In the genomic region with DNA sequence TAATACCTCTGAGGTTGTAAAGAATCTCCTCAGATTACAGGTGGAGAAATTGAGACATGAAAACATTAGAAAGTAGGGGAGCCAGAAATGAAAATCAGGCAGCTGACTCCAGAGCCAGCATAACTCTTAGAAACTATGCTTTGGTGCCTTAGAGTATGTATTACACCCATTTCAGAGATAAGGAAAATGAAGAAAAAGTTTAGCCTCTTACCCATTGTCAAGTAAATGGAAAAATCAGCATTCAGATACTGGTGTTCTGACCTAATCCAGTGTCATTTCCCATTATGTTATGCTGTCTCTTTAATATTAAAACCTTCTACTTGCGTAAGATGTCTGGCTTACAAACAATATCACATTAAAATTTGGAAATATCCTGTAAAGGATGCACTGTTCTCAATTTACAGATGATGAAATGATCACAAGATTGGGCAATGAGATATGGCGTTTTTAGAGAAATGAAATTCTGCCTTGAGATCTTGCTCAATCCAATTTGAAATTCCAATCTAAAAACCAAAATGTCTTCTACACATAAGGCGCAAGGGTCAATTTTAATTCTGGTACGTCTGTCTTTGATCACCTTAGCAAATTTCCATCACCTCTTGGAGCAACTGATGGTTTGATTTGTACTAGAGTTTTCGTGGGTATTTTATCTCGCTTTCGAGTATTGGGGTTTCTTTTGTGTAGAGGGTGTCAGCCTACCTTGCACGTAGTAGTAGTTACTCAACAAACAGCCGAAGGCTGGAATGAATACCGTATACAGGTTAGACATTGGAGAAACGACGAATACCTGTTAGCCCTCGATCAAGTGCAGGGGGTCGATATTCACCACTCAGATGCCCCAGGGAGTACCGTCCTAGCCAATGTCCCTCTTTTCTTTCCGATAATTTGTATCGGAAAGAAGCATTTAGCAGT, we compare ENCODE assay signal across 8 cellular contexts. TPM values are rescaled to one million over a fixed set of nuclear protein-coding genes. Genes with fewer than 3 reads are reported as not detected.
DNase-seq lines count a peak whose midpoint lies in the region; ATAC-seq lines count a peak whose summit lies in the region.

No MANE protein-coding gene starts in this region.

- peak overlapping the region; percentile 61 to 86 (median 74) for H3K4me3 ChIP-seq in BLaER1 treated with 17β-estradiol and CSF1 and Interleukin-3, amounts not matched to agents 10 nM and 100 nM
- H3K4me3 ChIP-seq in iPS-20b (ENCODE audit: low read length): peak overlapping the region; percentile 90

- peak overlapping the region; percentile 74 to 94 (median 87) for H3K4me2 ChIP-seq in BLaER1 treated with 17β-estradiol and CSF1 and Interleukin-3, amounts not matched to agents 10 nM and 100 nM

- H4K20me1 ChIP-seq in BLaER1 treated with 17β-estradiol and CSF1 and Interleukin-3, amounts not matched to agents 10 nM and 100 nM: peaks cover 0 to 3% (median 0%) of the 10 kb centered on the region in 11 experiments; a peak in 3 of 22 replicates

- DNase-seq in stimulated activated effector memory CD8-positive, alpha-beta T cell treated with anti-CD3 and anti-CD28 coated beads, Interleukin-12 subunit alpha, Interleukin-12 subunit beta, amount 100 ng/mL, for 72 hours (ENCODE audit: low spot score in 2 of 2): no peak
- DNase-seq in GM19240 (ENCODE audit: insufficient read length, low spot score): no peak
- no peak for DNase-seq in activated CD8-positive, alpha-beta memory T cell treated with anti-CD3 and anti-CD28 coated beads for 24 hours

- peak overlapping the region; percentile 91 to 99 (median 97) for H3K4me3 Mint-ChIP-seq in IgD-negative memory B cell
- peak overlapping the region; percentile 90 for H3K4me3 Mint-ChIP-seq in stimulated activated effector memory CD8-positive, alpha-beta T cell treated with anti-CD3 and anti-CD28 coated beads, Interleukin-12 subunit alpha, Interleukin-12 subunit beta, amount 100 ng/mL, for 72 hours

- peaks cover 32 to 36% (median 33%) of the 10 kb centered on the region in 3 donors for H3K4me1 Mint-ChIP-seq in IgD-negative memory B cell
- H3K4me1 Mint-ChIP-seq in stimulated activated effector memory CD8-positive, alpha-beta T cell treated with anti-CD3 and anti-CD28 coated beads, Interleukin-12 subunit alpha, Interleukin-12 subunit beta, amount 100 ng/mL, for 72 hours: peaks cover 51% of the 10 kb centered on the region

- H3K36me3 ChIP-seq in BLaER1 treated with 17β-estradiol and CSF1 and Interleukin-3, amounts not matched to agents 10 nM and 100 nM: peaks cover 10 to 25% (median 16%) of the 10 kb centered on the region in 11 experiments
- H3K36me3 ChIP-seq in iPS-20b (ENCODE audit: insufficient read depth, low read depth, low read length): no peaks in the 10 kb centered on the region

- peaks cover 0 to 4% (median 0%) of the 10 kb centered on the region in 3 donors for H3K9me3 Mint-ChIP-seq in IgD-negative memory B cell
- H3K9me3 Mint-ChIP-seq in stimulated activated effector memory CD8-positive, alpha-beta T cell treated with anti-CD3 and anti-CD28 coated beads, Interleukin-12 subunit alpha, Interleukin-12 subunit beta, amount 100 ng/mL, for 72 hours: peaks cover 2% of the 10 kb centered on the region

- WGBS in adipose tissue, 3 donors: 16 to 18% (median 16%) methylated on average over 17 of the region's 17 CpGs

- no peaks in the 10 kb centered on the region for H3K27me3 Mint-ChIP-seq in IgD-negative memory B cell

- peaks cover 8% of the 10 kb centered on the region for H3K36me3 Mint-ChIP-seq in IgD-negative memory B cell
- peaks cover 37% of the 10 kb centered on the region for H3K36me3 Mint-ChIP-seq in stimulated activated effector memory CD8-positive, alpha-beta T cell treated with anti-CD3 and anti-CD28 coated beads, Interleukin-12 subunit alpha, Interleukin-12 subunit beta, amount 100 ng/mL, for 72 hours

- peak overlapping the region; percentile 97 to 100 (median 99) for H3K27ac ChIP-seq in BLaER1 treated with 17β-estradiol and CSF1 and Interleukin-3, amounts not matched to agents 10 nM and 100 nM
- H3K27ac ChIP-seq in adipose tissue (ENCODE audit: low read depth, low read length): peak overlapping the region; percentile 100
- no peak overlapping the region for H3K27ac ChIP-seq in iPS-20b (ENCODE audit: low read length)

- H3K9me3 ChIP-seq in BLaER1 treated with 17β-estradiol and CSF1 and Interleukin-3, amounts not matched to agents 10 nM and 100 nM (replicated peaks in 1 of 11): peaks cover 12 to 29% (median 23%) of the 10 kb centered on the region in 11 experiments
- no peaks in the 10 kb centered on the region for H3K9me3 ChIP-seq in iPS-20b (ENCODE audit: insufficient read depth, low read depth, low read length)

- H3K27me3 ChIP-seq in BLaER1 treated with 17β-estradiol and CSF1 and Interleukin-3, amounts not matched to agents 10 nM and 100 nM: no peaks in the 10 kb centered on the region
- H3K27me3 ChIP-seq in iPS-20b (ENCODE audit: insufficient read depth, low read length): no peaks in the 10 kb centered on the region

- peak; percentile 11 for ATAC-seq in stimulated activated effector memory CD8-positive, alpha-beta T cell treated with anti-CD3 and anti-CD28 coated beads, Interleukin-12 subunit alpha, Interleukin-12 subunit beta, amount 100 ng/mL, for 72 hours
- ATAC-seq in GM21737 (IDR thresholded peaks at IDR 0.05; ENCODE audit: unreplicated experiment): no peak

- peak overlapping the region; percentile 97 to 99 (median 99) for H3K27ac Mint-ChIP-seq in IgD-negative memory B cell
- H3K27ac Mint-ChIP-seq in stimulated activated effector memory CD8-positive, alpha-beta T cell treated with anti-CD3 and anti-CD28 coated beads, Interleukin-12 subunit alpha, Interleukin-12 subunit beta, amount 100 ng/mL, for 72 hours: peak overlapping the region; percentile 99

- peaks cover 16 to 49% (median 35%) of the 10 kb centered on the region in 10 experiments for H3K4me1 ChIP-seq in BLaER1 treated with 17β-estradiol and CSF1 and Interleukin-3, amounts not matched to agents 10 nM and 100 nM
- peaks cover 9% of the 10 kb centered on the region for H3K4me1 ChIP-seq in iPS-20b (ENCODE audit: insufficient read depth, low read length)

- H3K9ac ChIP-seq in BLaER1 treated with 17β-estradiol and CSF1 and Interleukin-3, amounts not matched to agents 10 nM and 100 nM: peak overlapping the region; percentile 95 to 99 (median 98)
- peak overlapping the region; percentile 82 for H3K9ac ChIP-seq in iPS-20b (ENCODE audit: low read depth, low read length)

RNA-seq across cellular contexts. Expression of gene ZCWPW2, which starts 0.9 kb away (rescaled TPM):
- polyA plus RNA-seq in IgD-negative memory B cell: 0.19 TPM
- polyA plus RNA-seq in adipose tissue: 1 to 10 TPM in 1 of 3 donors, under 1 TPM in 2; 0.61 to 4.8 (median 0.66) TPM

RNA-seq across cellular contexts. Expression of gene AZI2, which starts 1.0 kb away (rescaled TPM):
- 19.7 TPM for polyA plus RNA-seq in IgD-negative memory B cell
- polyA plus RNA-seq in adipose tissue: 10 to 100 TPM; 28.7 to 90.9 (median 63.5) TPM
